8 cellular contexts compared by ENCODE assay signal in the genomic region with DNA sequence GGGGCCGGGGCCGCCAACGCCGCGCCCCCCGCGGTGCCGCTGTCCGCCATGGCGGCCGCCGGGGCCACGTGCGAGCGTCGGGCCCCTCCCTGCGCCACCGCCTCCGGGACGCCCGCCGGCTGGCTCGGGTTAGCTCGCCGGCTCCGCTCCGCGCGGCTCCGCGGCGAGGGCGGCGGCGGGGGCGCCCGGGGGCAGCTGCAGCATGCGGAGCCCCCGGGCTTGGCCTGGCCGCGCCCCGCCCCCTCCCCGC. TPM values are rescaled to one million over a fixed set of nuclear protein-coding genes. Genes with fewer than 3 reads are reported as not detected.
DNase-seq lines count a peak whose midpoint lies in the region; ATAC-seq, FAIRE-seq and TF ChIP-seq lines count a peak whose summit lies in the region.
"Not testable (repeated sequence)": the region's sequence is repeated elsewhere in the genome, so short reads cannot be mapped to it uniquely, and the experiment has no call there.

No MANE protein-coding gene starts in this region.

- peak overlapping the region; percentile 82 for H3K27ac Mint-ChIP-seq in activated T-cell treated with anti-CD3 and anti-CD28 coated beads, Interleukin-2, amount 50 U/mL, for 24 hours
- not testable (repeated sequence) for H3K27ac Mint-ChIP-seq in osteocyte (ENCODE audit: unreplicated experiment)

- H3K4me1 ChIP-seq in keratinocyte (ENCODE audit: control insufficient read depth, extremely low read depth, insufficient read depth, low read length) = peaks cover 36% of the 10 kb centered on the region
- peaks cover 49% of the 10 kb centered on the region for H3K4me1 ChIP-seq in vagina

- not testable (repeated sequence) for DNase-seq in GM12892 (ENCODE audit: insufficient read length); MG63; activated T-cell treated with anti-CD3 and anti-CD28 coated beads, Interleukin-2, amount 50 U/mL, for 24 hours; dorsolateral prefrontal cortex; keratinocyte (ENCODE audit: low read depth, low spot score); osteocyte (ENCODE audit: extremely low spot score, unreplicated experiment); vagina (ENCODE audit: extremely low spot score in 2 of 2)

- not testable (repeated sequence) for H3K27me3 Mint-ChIP-seq in activated T-cell treated with anti-CD3 and anti-CD28 coated beads, Interleukin-2, amount 50 U/mL, for 24 hours; osteocyte (ENCODE audit: unreplicated experiment)

- TF ChIP-seq CTCF in dorsolateral prefrontal cortex (IDR thresholded peaks at IDR 0.05 in 54 of 56, conservative IDR thresholded peaks at IDR 0.05 in 2 of 56; ENCODE audit: low read depth in 1 of 56, partially characterized antibody in 56 of 56); keratinocyte (optimal IDR thresholded peaks at IDR 0.05 in 1 of 3, IDR thresholded peaks at IDR 0.05 in 1 of 3, conservative IDR thresholded peaks at IDR 0.05 in 1 of 3; ENCODE audit: extremely low read depth in 1 of 3, insufficient read depth in 2 of 3, low read length in 3 of 3); osteocyte (IDR thresholded peaks at IDR 0.05); vagina (IDR thresholded peaks at IDR 0.05): not testable (repeated sequence)

- H3K4me2 ChIP-seq in keratinocyte (ENCODE audit: control insufficient read depth, extremely low read depth, insufficient read depth, low read depth, low read length) = not testable (repeated sequence)

- intact Hi-C loops in dorsolateral prefrontal cortex (cut with DNase I) = not testable (repeated sequence)
- intact Hi-C loops in vagina (cut with DNase I) = loop anchor here (2.0 kb wide), 1 partner anchor 24 kb away; no protein-coding TSS in a partner anchor

- H3K27me3 ChIP-seq in MG63; dorsolateral prefrontal cortex; keratinocyte (ENCODE audit: control insufficient read depth, extremely low read depth, insufficient read depth, low read length); vagina: not testable (repeated sequence)

- H3K4me3 Mint-ChIP-seq in activated T-cell treated with anti-CD3 and anti-CD28 coated beads, Interleukin-2, amount 50 U/mL, for 24 hours = peak overlapping the region; percentile 82
- H3K4me3 Mint-ChIP-seq in osteocyte (ENCODE audit: unreplicated experiment) = peak overlapping the region; percentile 82

- H3K36me3 ChIP-seq in MG63 = peaks cover 38% of the 10 kb centered on the region
- H3K36me3 ChIP-seq in keratinocyte (ENCODE audit: control insufficient read depth in 2 of 2, extremely low read depth in 1 of 2, insufficient read depth in 2 of 2, low read length in 2 of 2) = peaks cover 6 to 14% of the 10 kb centered on the region in 2 experiments
- peaks cover 0 to 12% of the 10 kb centered on the region in 2 donors for H3K36me3 ChIP-seq in vagina

- FAIRE-seq in GM12892 (lab: Jason Lieb, UNC) = peak; percentile 24
- FAIRE-seq in keratinocyte (lab: Jason Lieb, UNC) = not testable (repeated sequence)

- H3K9ac ChIP-seq in keratinocyte (ENCODE audit: control insufficient read depth, extremely low read depth, insufficient read depth, low read length) = peak overlapping the region; percentile 95

- peaks cover 41% of the 10 kb centered on the region for H3K36me3 Mint-ChIP-seq in activated T-cell treated with anti-CD3 and anti-CD28 coated beads, Interleukin-2, amount 50 U/mL, for 24 hours (ENCODE audit: low read depth)
- peaks cover 12% of the 10 kb centered on the region for H3K36me3 Mint-ChIP-seq in osteocyte (ENCODE audit: unreplicated experiment)

- peak overlapping the region in 13 of 59 donors; percentile 68 to 96 (median 83) for H3K27ac ChIP-seq in dorsolateral prefrontal cortex
- H3K27ac ChIP-seq in keratinocyte (ENCODE audit: control insufficient read depth, insufficient read depth, low read length) = peak overlapping the region; percentile 88
- H3K27ac ChIP-seq in vagina = peak overlapping the region; percentile 81

- not testable (repeated sequence) for H4K20me1 ChIP-seq in keratinocyte (ENCODE audit: control insufficient read depth, extremely low read depth, insufficient read depth, low read length)

- H3K9me1 ChIP-seq in keratinocyte (ENCODE audit: control insufficient read depth, extremely low read depth, insufficient read depth, low read length) = not testable (repeated sequence)

- H3K9me3 ChIP-seq in MG63; keratinocyte (ENCODE audit: control insufficient read depth, low read depth, low read length); vagina: not testable (repeated sequence)

- peaks cover 27% of the 10 kb centered on the region for H3K79me2 ChIP-seq in keratinocyte (ENCODE audit: control insufficient read depth, insufficient read depth, low read length)

- ATAC-seq in HG02623 (IDR thresholded peaks at IDR 0.05; ENCODE audit: unreplicated experiment) = peak; percentile 3

- H3K4me1 Mint-ChIP-seq in activated T-cell treated with anti-CD3 and anti-CD28 coated beads, Interleukin-2, amount 50 U/mL, for 24 hours (ENCODE audit: low read depth) = peaks cover 40% of the 10 kb centered on the region
- peaks cover 34% of the 10 kb centered on the region for H3K4me1 Mint-ChIP-seq in osteocyte (ENCODE audit: unreplicated experiment)

- dilution Hi-C loops in keratinocyte (cut with MboI; ENCODE audit: extremely low pct_ligation_motif_present, low sequenced_read_pairs) = not testable (repeated sequence)

- H2AFZ ChIP-seq in keratinocyte (ENCODE audit: control insufficient read depth, low read length) = not testable (repeated sequence)

- H3K4me3 ChIP-seq in MG63 (peak overlapping the region; percentile 95), dorsolateral prefrontal cortex (peak overlapping the region in 53 of 59 donors; percentile 49 to 87 (median 73)), keratinocyte (ENCODE audit: control insufficient read depth in 2 of 3, extremely low read depth in 1 of 3, insufficient read depth in 2 of 3, low read depth in 1 of 3, low read length in 3 of 3) (peak overlapping the region in 1 of 3 experiments; percentile 88), vagina (peak overlapping the region; percentile 48 to 57)

- H3K9me3 Mint-ChIP-seq in activated T-cell treated with anti-CD3 and anti-CD28 coated beads, Interleukin-2, amount 50 U/mL, for 24 hours; osteocyte (ENCODE audit: unreplicated experiment): not testable (repeated sequence)

- not testable (repeated sequence) for TF ChIP-seq POLR2A in GM12892 (IDR thresholded peaks at IDR 0.05; ENCODE audit: low read depth, low read length); vagina (IDR thresholded peaks at IDR 0.05)

RNA-seq across cellular contexts. Expression of gene PPP1R14B, which starts 0.2 kb away (rescaled TPM):
- 121 TPM for polyA plus RNA-seq in GM12892 (2012; ENCODE audit: missing spikeins)
- total RNA-seq in MG63 (2014; rRNA removed; shearing (Covaris generic); ENCODE audit: low replicate concordance) = 506 and 662 TPM in 2 replicates
- 10 to 100 TPM; 14.3 to 71.9 (median 29.4) TPM for total RNA-seq in dorsolateral prefrontal cortex
- polyA plus RNA-seq in keratinocyte = 182 to 254 TPM (median 208 TPM) in 3 replicates
- 228 TPM for polyA plus RNA-seq in keratinocyte (2011; ENCODE audit: low read depth)
- 136 and 242 TPM in 2 replicates for polyA plus RNA-seq in keratinocyte (2011; cell fraction: cytosol; rRNA removed)
- 88.4 and 97.8 TPM in 2 replicates for polyA plus RNA-seq in keratinocyte (2011; cell fraction: nucleus; rRNA removed)
- 206 and 370 TPM in 2 replicates for polyA plus RNA-seq in keratinocyte (2012; ENCODE audit: low replicate concordance)
- polyA minus RNA-seq in keratinocyte = 67.7 to 176 TPM (median 81.0 TPM) in 3 replicates
- polyA minus RNA-seq in keratinocyte (2011; cell fraction: cytosol; rRNA and poly(A)+ RNA removed) = 142 TPM
- 24.2 and 30.3 TPM in 2 replicates for polyA minus RNA-seq in keratinocyte (2011; cell fraction: nucleus; rRNA and poly(A)+ RNA removed)
- 270 and 286 TPM in 2 replicates for total RNA-seq in osteocyte
- total RNA-seq in vagina = 85.2 TPM

RNA-seq across cellular contexts. Expression of gene PLCB3, which starts 4.8 kb away (rescaled TPM):
- 5.9 TPM for polyA plus RNA-seq in GM12892 (2012; ENCODE audit: missing spikeins)
- total RNA-seq in MG63 (2014; rRNA removed; shearing (Covaris generic); ENCODE audit: low replicate concordance) = 24.8 and 37.4 TPM in 2 replicates
- total RNA-seq in dorsolateral prefrontal cortex (10 to 100 TPM in 41 of 120 experiments, 1 to 10 TPM in 79; 4.4 to 20.8 (median 8.5) TPM), osteocyte (30.2 and 32.0 TPM in 2 replicates), vagina (33.1 TPM)
- polyA plus RNA-seq in keratinocyte = 32.5 to 46.9 TPM (median 42.0 TPM) in 3 replicates
- polyA plus RNA-seq in keratinocyte (2011; ENCODE audit: low read depth) = 22.4 TPM
- 24.4 and 45.9 TPM in 2 replicates for polyA plus RNA-seq in keratinocyte (2011; cell fraction: cytosol; rRNA removed)
- polyA plus RNA-seq in keratinocyte (2011; cell fraction: nucleus; rRNA removed) = 80.0 and 97.8 TPM in 2 replicates
- 23.8 and 55.9 TPM in 2 replicates for polyA plus RNA-seq in keratinocyte (2012; ENCODE audit: low replicate concordance)
- 59.1 to 134 TPM (median 63.1 TPM) in 3 replicates for polyA minus RNA-seq in keratinocyte
- 84.8 TPM for polyA minus RNA-seq in keratinocyte (2011; cell fraction: cytosol; rRNA and poly(A)+ RNA removed)
- 55.3 and 67.1 TPM in 2 replicates for polyA minus RNA-seq in keratinocyte (2011; cell fraction: nucleus; rRNA and poly(A)+ RNA removed)

RNA-seq across cellular contexts. Expression of gene FKBP2, which starts 5.7 kb away (rescaled TPM):
- polyA plus RNA-seq in GM12892 (2012; ENCODE audit: missing spikeins) = 33.2 TPM
- 22.8 and 50.8 TPM in 2 replicates for total RNA-seq in MG63 (2014; rRNA removed; shearing (Covaris generic); ENCODE audit: low replicate concordance)
- total RNA-seq in dorsolateral prefrontal cortex (100 to 1,000 TPM in 2 of 120 experiments, 10 to 100 TPM in 118; 43.6 to 115 (median 66.0) TPM), osteocyte (52.9 and 54.7 TPM in 2 replicates), vagina (66.0 TPM)
- 40.3 to 57.7 TPM (median 51.9 TPM) in 3 replicates for polyA plus RNA-seq in keratinocyte
- 13.5 TPM for polyA plus RNA-seq in keratinocyte (2011; ENCODE audit: low read depth)
- polyA plus RNA-seq in keratinocyte (2011; cell fraction: cytosol; rRNA removed) = 25.4 and 60.1 TPM in 2 replicates
- polyA plus RNA-seq in keratinocyte (2011; cell fraction: nucleus; rRNA removed) = 36.5 and 39.2 TPM in 2 replicates
- polyA plus RNA-seq in keratinocyte (2012; ENCODE audit: low replicate concordance) = 59.4 and 124 TPM in 2 replicates
- 19.1 to 44.3 TPM (median 19.4 TPM) in 3 replicates for polyA minus RNA-seq in keratinocyte
- polyA minus RNA-seq in keratinocyte (2011; cell fraction: cytosol; rRNA and poly(A)+ RNA removed) = 48.7 TPM
- polyA minus RNA-seq in keratinocyte (2011; cell fraction: nucleus; rRNA and poly(A)+ RNA removed) = 10.8 and 13.9 TPM in 2 replicates

RNA-seq across cellular contexts. Expression of gene VEGFB, which starts 12.2 kb away (rescaled TPM):
- 72.9 TPM for polyA plus RNA-seq in GM12892 (2012; ENCODE audit: missing spikeins)
- total RNA-seq in MG63 (2014; rRNA removed; shearing (Covaris generic); ENCODE audit: low replicate concordance) = 9.3 and 19.0 TPM in 2 replicates
- 100 to 1,000 TPM in 51 of 120 experiments, 10 to 100 TPM in 69; 70.2 to 201 (median 97.2) TPM for total RNA-seq in dorsolateral prefrontal cortex
- polyA plus RNA-seq in keratinocyte = 9.7 to 23.3 TPM (median 10.0 TPM) in 3 replicates
- polyA plus RNA-seq in keratinocyte (2011; ENCODE audit: low read depth) = 9.0 TPM
- 11.0 and 16.3 TPM in 2 replicates for polyA plus RNA-seq in keratinocyte (2011; cell fraction: cytosol; rRNA removed)
- 10.7 and 13.0 TPM in 2 replicates for polyA plus RNA-seq in keratinocyte (2011; cell fraction: nucleus; rRNA removed)
- 49.0 and 59.7 TPM in 2 replicates for polyA plus RNA-seq in keratinocyte (2012; ENCODE audit: low replicate concordance)
- 5.9 to 9.7 TPM (median 7.4 TPM) in 3 replicates for polyA minus RNA-seq in keratinocyte
- polyA minus RNA-seq in keratinocyte (2011; cell fraction: cytosol; rRNA and poly(A)+ RNA removed) = 14.0 TPM
- 2.7 and 3.0 TPM in 2 replicates for polyA minus RNA-seq in keratinocyte (2011; cell fraction: nucleus; rRNA and poly(A)+ RNA removed)
- 205 and 217 TPM in 2 replicates for total RNA-seq in osteocyte
- total RNA-seq in vagina = 44.9 TPM

RNA-seq across cellular contexts. Expression of gene DNAJC4, which starts 16.2 kb away (rescaled TPM):
- polyA plus RNA-seq in GM12892 (2012; ENCODE audit: missing spikeins) = 41.5 TPM
- total RNA-seq in MG63 (2014; rRNA removed; shearing (Covaris generic); ENCODE audit: low replicate concordance) = 1.6 and 3.5 TPM in 2 replicates
- total RNA-seq in dorsolateral prefrontal cortex (10 to 100 TPM; 22.5 to 46.8 (median 32.3) TPM), osteocyte (46.5 and 49.9 TPM in 2 replicates), vagina (43.7 TPM)
- 10.1 to 24.7 TPM (median 12.2 TPM) in 3 replicates for polyA plus RNA-seq in keratinocyte
- polyA plus RNA-seq in keratinocyte (2011; ENCODE audit: low read depth) = 9.3 TPM
- 9.2 and 17.4 TPM in 2 replicates for polyA plus RNA-seq in keratinocyte (2011; cell fraction: cytosol; rRNA removed)
- polyA plus RNA-seq in keratinocyte (2011; cell fraction: nucleus; rRNA removed) = 18.2 and 23.5 TPM in 2 replicates
- 14.5 and 34.1 TPM in 2 replicates for polyA plus RNA-seq in keratinocyte (2012; ENCODE audit: low replicate concordance)
- polyA minus RNA-seq in keratinocyte = 8.9 to 21.3 TPM (median 12.1 TPM) in 3 replicates
- 17.5 TPM for polyA minus RNA-seq in keratinocyte (2011; cell fraction: cytosol; rRNA and poly(A)+ RNA removed)
- 3.3 and 6.4 TPM in 2 replicates for polyA minus RNA-seq in keratinocyte (2011; cell fraction: nucleus; rRNA and poly(A)+ RNA removed)
